ENCODE assay signal across 9 cellular contexts in genomic region chr11:61609970-61610347, GRCh38. TPM values are rescaled to one million over a fixed set of nuclear protein-coding genes. Genes with fewer than 3 reads are reported as not detected.
DNase-seq lines count a peak whose midpoint lies in the region; ATAC-seq and TF ChIP-seq lines count a peak whose summit lies in the region.
"Had no signal": no experiment of that assay in that cellular context is flagged by ENCODE, and none has a peak within 500 bp of the region (broad histone marks: within the 10 kb centered on the region; RNA-seq: fewer than 3 reads in every experiment).

No MANE protein-coding gene starts in this region.

- no peak overlapping the region for H3K4me3 ChIP-seq in fibroblast of mammary gland (ENCODE audit: control insufficient read depth, low read depth, low read length)
- no peak overlapping the region for H3K4me3 ChIP-seq in skeletal muscle satellite cell (ENCODE audit: low read length)
- H3K4me3 ChIP-seq in CD4-positive, alpha-beta memory T cell (ENCODE audit: low read length in 2 of 2) = no peak overlapping the region

- H3K27ac ChIP-seq in CD4-positive, alpha-beta memory T cell (ENCODE audit: low read depth, low read length) = no peak overlapping the region

- no peaks in the 10 kb centered on the region for H3K9me3 Mint-ChIP-seq in CD4-positive, alpha-beta memory T cell

- H3K27ac Mint-ChIP-seq in CD4-positive, alpha-beta memory T cell = no peak overlapping the region

- TF ChIP-seq CTCF in fibroblast of mammary gland (conservative IDR thresholded peaks at IDR 0.05; ENCODE audit: control insufficient read depth, insufficient read depth, low read depth, low read length) = peak; percentile 12

- H3K36me3 ChIP-seq in skeletal muscle satellite cell (ENCODE audit: insufficient read depth, low read length) = no peaks in the 10 kb centered on the region
- no peaks in the 10 kb centered on the region for H3K36me3 ChIP-seq in CD4-positive, alpha-beta memory T cell (ENCODE audit: insufficient read depth, low read length)

- ATAC-seq in GM21825 (IDR thresholded peaks at IDR 0.05; ENCODE audit: unreplicated experiment) = no peak
- no peak for ATAC-seq in HG03039 (IDR thresholded peaks at IDR 0.05; ENCODE audit: unreplicated experiment)

- POLR2A ChIA-PET in CD4-positive, alpha-beta memory T cell (lab: Charles Lee; ENCODE audit: partially characterized antibody) = no interaction called here

- peaks cover 0 to 1% (median 0%) of the 10 kb centered on the region in 4 donors for H3K4me1 Mint-ChIP-seq in CD4-positive, alpha-beta memory T cell

- intact Hi-C loops in CD4-positive, alpha-beta memory T cell (cut with micrococcal nuclease) = no loop called here

- DNase-seq in DMS 273 (lab: John Stamatoyannopoulos, UW; ENCODE audit: unreplicated experiment) (peak; percentile 50), DMS 273 treated with DMSO at 0.1 percent for 48 hours (lab: John Stamatoyannopoulos, UW) (no peak), NCI-H526 (lab: John Stamatoyannopoulos, UW) (peak; percentile 81 to 91), fibroblast of mammary gland (ENCODE audit: low read depth) (no peak)
- DNase-seq in CD4-positive, alpha-beta memory T cell = no peak
- DNase-seq: stimulated activated CD4-positive, alpha-beta T cell treated with anti-CD3 and anti-CD28 coated beads, Interleukin-1b, Interleukin-23, amount 100 ng/mL, for 48 hours had no signal

- H3K27me3 ChIP-seq in skeletal muscle satellite cell (ENCODE audit: control insufficient read depth, insufficient read depth, low read length) = peaks cover 11% of the 10 kb centered on the region
- no peaks in the 10 kb centered on the region for H3K27me3 ChIP-seq in CD4-positive, alpha-beta memory T cell (ENCODE audit: insufficient read depth, low read length)

- no peaks in the 10 kb centered on the region for H3K36me3 Mint-ChIP-seq in CD4-positive, alpha-beta memory T cell

- H3K4me1 ChIP-seq in skeletal muscle satellite cell (ENCODE audit: control insufficient read depth, insufficient read depth, low read length) = peaks cover 32% of the 10 kb centered on the region
- no peaks in the 10 kb centered on the region for H3K4me1 ChIP-seq in CD4-positive, alpha-beta memory T cell (ENCODE audit: insufficient read depth, low read length)

- H3K4me2 ChIP-seq in skeletal muscle satellite cell (ENCODE audit: low read length) = peak overlapping the region; percentile 21

- peaks cover 16 to 28% of the 10 kb centered on the region in 2 donors for H3K27me3 Mint-ChIP-seq in CD4-positive, alpha-beta memory T cell

- no peak overlapping the region for H3K4me3 Mint-ChIP-seq in CD4-positive, alpha-beta memory T cell

- H3K9me3 ChIP-seq in skeletal muscle satellite cell (replicated peaks; ENCODE audit: low read length) = no peaks in the 10 kb centered on the region
- no peaks in the 10 kb centered on the region for H3K9me3 ChIP-seq in CD4-positive, alpha-beta memory T cell (ENCODE audit: control insufficient read depth in 1 of 2, low read length in 2 of 2)

- CTCF ChIA-PET in CD4-positive, alpha-beta memory T cell (lab: Charles Lee; ENCODE audit: partially characterized antibody) = no interaction called here

- no peak overlapping the region for H3K9ac ChIP-seq in skeletal muscle satellite cell (ENCODE audit: low read depth, low read length)

RNA-seq across cellular contexts. Expression of gene SYT7, which starts 29.1 kb away (rescaled TPM):
- total RNA-seq in skeletal muscle satellite cell (2012; rRNA removed) = 2.0 and 5.1 TPM in 2 replicates
- not detected for total RNA-seq in CD4-positive, alpha-beta memory T cell
- not detected for polyA plus RNA-seq in CD4-positive, alpha-beta memory T cell

Comparison
In these comparisons a context has a peak if more than half of its experiments do, and no peak if none do; other contexts are left out.
1. DNase-seq: peak in DMS 273 (single experiment) and NCI-H526 (2 of 2); none in DMS 273 treated with DMSO at 0.1 percent for 48 hours (single experiment), fibroblast of mammary gland (single experiment) and CD4-positive, alpha-beta memory T cell (0 of 5).